In the genomic region with DNA sequence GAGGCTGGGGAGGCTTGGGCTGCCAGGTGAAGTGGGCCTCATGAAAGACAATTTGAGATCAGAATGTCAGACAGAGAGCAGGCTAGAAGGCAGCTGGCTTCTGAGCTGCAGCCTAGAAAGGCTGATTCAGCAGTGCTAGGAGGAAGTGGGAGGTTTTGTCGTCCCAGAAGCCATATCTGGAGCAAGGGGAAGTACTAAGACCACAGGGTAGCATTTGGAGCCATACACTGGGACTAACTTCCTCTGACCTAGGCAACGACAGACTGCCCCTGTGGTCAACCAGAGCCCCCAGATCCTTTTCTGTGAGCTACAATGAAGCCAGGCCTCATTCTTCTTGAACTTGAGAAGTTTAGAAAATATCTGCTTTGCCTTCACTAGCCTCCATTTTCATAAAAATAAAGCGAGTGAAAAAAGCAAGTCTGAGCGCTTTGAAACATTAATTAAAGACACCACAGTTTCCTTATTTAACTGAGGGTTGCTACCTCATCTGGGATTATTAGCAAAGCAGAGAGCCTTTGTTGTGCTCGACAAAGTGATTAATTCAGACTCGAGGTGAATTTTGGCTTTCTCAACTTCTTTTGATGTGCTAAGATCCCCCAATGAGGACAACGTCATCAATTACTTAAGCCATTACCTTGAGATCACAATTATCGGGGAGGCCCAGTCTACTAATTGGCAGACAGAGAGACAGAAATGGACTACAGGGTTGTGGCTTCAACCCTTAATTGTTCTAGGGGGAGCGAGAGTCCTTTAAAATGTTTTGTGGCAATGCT, we compare ENCODE assay signal across 8 cellular contexts. TPM values are rescaled to one million over a fixed set of nuclear protein-coding genes. Genes with fewer than 3 reads are reported as not detected.
A peak's percentile ranks its signal among the peaks of the same experiment; 100 is the strongest.
DNase-seq lines count a peak whose midpoint lies in the region; ATAC-seq lines count a peak whose summit lies in the region.

No MANE protein-coding gene starts in this region.

- H3K4me2 ChIP-seq in BLaER1 treated with 17β-estradiol and CSF1 and Interleukin-3, amounts not matched to agents 10 nM and 100 nM = peak overlapping the region; percentile 50 to 89 (median 74)

- peak overlapping the region in 10 of 11 experiments; percentile 20 to 73 (median 64); a peak in 17 of 22 replicates for H3K9ac ChIP-seq in BLaER1 treated with 17β-estradiol and CSF1 and Interleukin-3, amounts not matched to agents 10 nM and 100 nM

- H3K4me1 ChIP-seq in BLaER1 treated with 17β-estradiol and CSF1 and Interleukin-3, amounts not matched to agents 10 nM and 100 nM = peaks cover 13 to 91% (median 52%) of the 10 kb centered on the region in 10 experiments

- H3K27me3 ChIP-seq in BLaER1 treated with 17β-estradiol and CSF1 and Interleukin-3, amounts not matched to agents 10 nM and 100 nM = no peaks in the 10 kb centered on the region

- H3K36me3 Mint-ChIP-seq in activated naive CD8-positive, alpha-beta T cell treated with anti-CD3 and anti-CD28 coated beads, Interleukin-2, amount 10 ng/mL, durations not matched to agents 7 days and 5 days = no peaks in the 10 kb centered on the region
- peaks cover 15% of the 10 kb centered on the region for H3K36me3 Mint-ChIP-seq in natural killer cell treated with Interleukin-12 subunit alpha and Interleukin-12 subunit beta and Interleukin-15 and Interleukin-18, amount 100 ng/mL, for 72 hours

- peak overlapping the region; percentile 17 for H3K4me3 Mint-ChIP-seq in activated naive CD8-positive, alpha-beta T cell treated with anti-CD3 and anti-CD28 coated beads, Interleukin-2, amount 10 ng/mL, durations not matched to agents 7 days and 5 days
- H3K4me3 Mint-ChIP-seq in natural killer cell treated with Interleukin-12 subunit alpha and Interleukin-12 subunit beta and Interleukin-15 and Interleukin-18, amount 100 ng/mL, for 72 hours = peak overlapping the region; percentile 70

- H3K27me3 Mint-ChIP-seq in activated naive CD8-positive, alpha-beta T cell treated with anti-CD3 and anti-CD28 coated beads, Interleukin-2, amount 10 ng/mL, durations not matched to agents 7 days and 5 days = no peaks in the 10 kb centered on the region
- H3K27me3 Mint-ChIP-seq in natural killer cell treated with Interleukin-12 subunit alpha and Interleukin-12 subunit beta and Interleukin-15 and Interleukin-18, amount 100 ng/mL, for 72 hours = no peaks in the 10 kb centered on the region

- POLR2A ChIA-PET in activated naive CD8-positive, alpha-beta T cell treated with anti-CD3 and anti-CD28 coated beads, Interleukin-2, amount 10 ng/mL, durations not matched to agents 7 days and 5 days (lab: Charles Lee) = no interaction called here

- H3K9me3 ChIP-seq in BLaER1 treated with 17β-estradiol and CSF1 and Interleukin-3, amounts not matched to agents 10 nM and 100 nM (replicated peaks in 1 of 11) = peaks cover 0 to 15% (median 0%) of the 10 kb centered on the region in 11 experiments; a peak in 4 of 22 replicates

- no peak for DNase-seq in activated naive CD8-positive, alpha-beta T cell treated with anti-CD3 and anti-CD28 coated beads, Interleukin-2, amount 10 ng/mL, durations not matched to agents 7 days and 5 days
- peak; percentile 80 for DNase-seq in natural killer cell treated with Interleukin-12 subunit alpha and Interleukin-12 subunit beta and Interleukin-15 and Interleukin-18, amount 100 ng/mL, for 72 hours (ENCODE audit: low spot score)
- no peak for DNase-seq in stimulated activated CD4-positive, alpha-beta T cell treated with anti-CD3 and anti-CD28 coated beads, Interleukin-1b, Interleukin-23, amount 100 ng/mL, for 48 hours
- DNase-seq in amniotic stem cell (lab: John Stamatoyannopoulos, UW) (no peak), SHP77 (lab: John Stamatoyannopoulos, UW) (no peak)

- ATAC-seq in GM19438 (IDR thresholded peaks at IDR 0.05; ENCODE audit: low read depth, unreplicated experiment) (peak; percentile 95), HG03469 (IDR thresholded peaks at IDR 0.05; ENCODE audit: unreplicated experiment) (peak; percentile 68)
- ATAC-seq in activated naive CD8-positive, alpha-beta T cell treated with anti-CD3 and anti-CD28 coated beads, Interleukin-2, amount 10 ng/mL, durations not matched to agents 7 days and 5 days (ENCODE audit: low read depth) = peak; percentile 70
- peak; percentile 82 to 87 for ATAC-seq in natural killer cell treated with Interleukin-12 subunit alpha and Interleukin-12 subunit beta and Interleukin-15 and Interleukin-18, amount 100 ng/mL, for 72 hours

- no peaks in the 10 kb centered on the region; a peak in 1 of 22 replicates for H4K20me1 ChIP-seq in BLaER1 treated with 17β-estradiol and CSF1 and Interleukin-3, amounts not matched to agents 10 nM and 100 nM

- H3K36me3 ChIP-seq in BLaER1 treated with 17β-estradiol and CSF1 and Interleukin-3, amounts not matched to agents 10 nM and 100 nM = peaks cover 0 to 41% (median 0%) of the 10 kb centered on the region in 11 experiments; a peak in 5 of 22 replicates

- H3K27ac Mint-ChIP-seq in activated naive CD8-positive, alpha-beta T cell treated with anti-CD3 and anti-CD28 coated beads, Interleukin-2, amount 10 ng/mL, durations not matched to agents 7 days and 5 days = peak overlapping the region; percentile 29
- peak overlapping the region; percentile 89 to 92 for H3K27ac Mint-ChIP-seq in natural killer cell treated with Interleukin-12 subunit alpha and Interleukin-12 subunit beta and Interleukin-15 and Interleukin-18, amount 100 ng/mL, for 72 hours

- no peaks in the 10 kb centered on the region for H3K9me3 Mint-ChIP-seq in activated naive CD8-positive, alpha-beta T cell treated with anti-CD3 and anti-CD28 coated beads, Interleukin-2, amount 10 ng/mL, durations not matched to agents 7 days and 5 days
- no peaks in the 10 kb centered on the region for H3K9me3 Mint-ChIP-seq in natural killer cell treated with Interleukin-12 subunit alpha and Interleukin-12 subunit beta and Interleukin-15 and Interleukin-18, amount 100 ng/mL, for 72 hours

- peaks cover 18% of the 10 kb centered on the region for H3K4me1 Mint-ChIP-seq in activated naive CD8-positive, alpha-beta T cell treated with anti-CD3 and anti-CD28 coated beads, Interleukin-2, amount 10 ng/mL, durations not matched to agents 7 days and 5 days
- H3K4me1 Mint-ChIP-seq in natural killer cell treated with Interleukin-12 subunit alpha and Interleukin-12 subunit beta and Interleukin-15 and Interleukin-18, amount 100 ng/mL, for 72 hours (ENCODE audit: low read depth in 2 of 2) = peaks cover 61 to 67% of the 10 kb centered on the region in 2 donors

- H3K4me3 ChIP-seq in BLaER1 treated with 17β-estradiol and CSF1 and Interleukin-3, amounts not matched to agents 10 nM and 100 nM = no peak overlapping the region; a peak in 3 of 20 replicates

- H3K27ac ChIP-seq in BLaER1 treated with 17β-estradiol and CSF1 and Interleukin-3, amounts not matched to agents 10 nM and 100 nM = peak overlapping the region; percentile 60 to 86 (median 78)

RNA-seq across cellular contexts. Expression of gene TBXAS1, which starts 26.6 kb away (rescaled TPM):
- total RNA-seq in activated naive CD8-positive, alpha-beta T cell treated with anti-CD3 and anti-CD28 coated beads, Interleukin-2, amount 10 ng/mL, durations not matched to agents 7 days and 5 days = 1 to 10 TPM; 2.1 to 3.0 TPM
- total RNA-seq in natural killer cell treated with Interleukin-12 subunit alpha and Interleukin-12 subunit beta and Interleukin-15 and Interleukin-18, amount 100 ng/mL, for 72 hours = 100 to 1,000 TPM; 104 to 130 TPM

Comparison
In these comparisons a context has a peak if more than half of its experiments do, and no peak if none do; other contexts are left out.
1. RNA of gene TBXAS1, which starts 26.6 kb away (total RNA-seq): 104 to 130 TPM in natural killer cell treated with Interleukin-12 subunit alpha and Interleukin-12 subunit beta and Interleukin-15 and Interleukin-18, amount 100 ng/mL, for 72 hours; 2.1 to 3.0 TPM in activated naive CD8-positive, alpha-beta T cell treated with anti-CD3 and anti-CD28 coated beads, Interleukin-2, amount 10 ng/mL, durations not matched to agents 7 days and 5 days; every median in the first group is over 10 times any median in the second.
2. Peak in every context shown above with its lines, with median percentiles within 50 percentile points of each other: ATAC-seq.